In the genomic region with DNA sequence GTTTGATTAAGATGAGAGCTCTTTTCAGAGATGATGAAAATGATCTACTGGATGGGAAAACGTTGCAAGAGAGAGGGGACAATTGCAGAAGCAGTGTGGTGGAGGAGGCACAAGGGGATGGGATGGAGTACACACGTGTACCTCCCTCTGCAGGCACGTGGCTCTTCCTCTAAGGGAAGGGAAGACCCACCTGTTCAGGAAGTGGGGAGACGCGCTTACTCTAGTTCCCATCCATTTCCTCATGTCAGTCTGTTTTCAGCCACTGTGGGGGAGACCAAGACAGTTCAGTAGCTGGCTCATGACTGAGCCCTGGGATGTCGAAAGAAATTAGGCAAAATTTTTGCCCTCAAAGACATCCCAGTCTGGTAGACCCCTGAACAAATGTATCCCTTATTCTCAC, we compare ENCODE assay signal across 21 cellular contexts.
DNase-seq lines count a peak whose midpoint lies in the region; ATAC-seq, FAIRE-seq and TF ChIP-seq lines count a peak whose summit lies in the region.
"Had no signal": no experiment of that assay in that cellular context is flagged by ENCODE, and none has a peak within 500 bp of the region (broad histone marks: within the 10 kb centered on the region; RNA-seq: fewer than 3 reads in every experiment).

No MANE protein-coding gene starts in this region.

- H3K4me1 ChIP-seq in HepG2 (ENCODE audit: insufficient read depth, low read length) (peaks cover 19% of the 10 kb centered on the region), right lobe of liver (peaks cover 0 to 4% (median 0%) of the 10 kb centered on the region in 4 donors), SJCRH30 (peaks cover 3% of the 10 kb centered on the region; the same call in 1 of the 2 replicates)
- H3K4me1 ChIP-seq: A549, HAP-1 had no signal

- TF ChIP-seq EP300 in HepG2 (IDR thresholded peaks at IDR 0.05; ENCODE audit: low read depth in 2 of 2, low read length in 2 of 2) (no peak), HepG2 (CRISPR knock-in tag; IDR thresholded peaks at IDR 0.05; ENCODE audit: borderline replicate concordance) (no peak)

- POLR2A ChIA-PET in HepG2 (lab: Yijun Ruan, JAX) = no interaction called here
- POLR2A ChIA-PET in activated CD8-positive, alpha-beta T cell treated with anti-CD3 and anti-CD28 coated beads, Interleukin-2, amount 10 ng/mL, durations not matched to agents 7 days and 5 days (lab: Charles Lee) = no interaction called here

- DNase-seq in HepG2 (ENCODE audit: low spot score) = no peak
- DNase-seq in right lobe of liver = no peak
- peak; percentile 67 for DNase-seq in Jurkat, Clone E6-1 (ENCODE audit: low read depth, low spot score)
- DNase-seq in SJCRH30 = peak; percentile 16 to 36
- DNase-seq in stimulated activated effector memory CD8-positive, alpha-beta T cell treated with anti-CD3 and anti-CD28 coated beads, Interleukin-12 subunit alpha, Interleukin-12 subunit beta, amount 100 ng/mL, for 72 hours (ENCODE audit: low spot score in 2 of 2) = no peak
- DNase-seq in activated CD4-positive, alpha-beta T cell treated with anti-CD3 and anti-CD28 coated beads, Interleukin-2, amount 50 U/mL, for 4 hours = no peak
- DNase-seq in activated CD8-positive, alpha-beta T cell treated with anti-CD3 and anti-CD28 coated beads, Interleukin-2, amount 10 ng/mL, durations not matched to agents 7 days and 5 days = no peak
- no peak for DNase-seq in NCI-H2227 (lab: John Stamatoyannopoulos, UW; ENCODE audit: unreplicated experiment)
- DNase-seq: AML-193; Calu3; CD8-positive, alpha-beta T cell; DMS 273 treated with DMSO at 0.1 percent for 48 hours; DMS53; GDM1; GM23248; IMR-90; KBM-7 had no signal

- TF ChIP-seq POLR2A in HepG2 (IDR thresholded peaks at IDR 0.05; ENCODE audit: insufficient read depth in 1 of 2, low read depth in 2 of 2, low read length in 2 of 2) (no peak), right lobe of liver (IDR thresholded peaks at IDR 0.05) (no peak)

- no peak for FAIRE-seq in HepG2 (lab: Jason Lieb, UNC)
- FAIRE-seq: A549 had no signal

- TF ChIP-seq CTCF in HepG2 (CRISPR knock-in tag; IDR thresholded peaks at IDR 0.05) (no peak), right lobe of liver (IDR thresholded peaks at IDR 0.05) (no peak)

- ATAC-seq in HepG2 (no peak), right lobe of liver (no peak)
- peak; percentile 24 for ATAC-seq in stimulated activated effector memory CD8-positive, alpha-beta T cell treated with anti-CD3 and anti-CD28 coated beads, Interleukin-12 subunit alpha, Interleukin-12 subunit beta, amount 100 ng/mL, for 72 hours
- no peak for ATAC-seq in activated CD8-positive, alpha-beta T cell treated with anti-CD3 and anti-CD28 coated beads, Interleukin-2, amount 10 ng/mL, durations not matched to agents 7 days and 5 days
- ATAC-seq: A549; CD8-positive, alpha-beta T cell had no signal

- H3K27me3 ChIP-seq in HepG2 (ENCODE audit: control insufficient read depth in 1 of 2, insufficient read depth in 2 of 2, low read length in 2 of 2) (no peaks in the 10 kb centered on the region; a peak in 1 of 5 replicates), right lobe of liver (no peaks in the 10 kb centered on the region), SJCRH30 (no peaks in the 10 kb centered on the region)

- no peaks in the 10 kb centered on the region for H3K79me2 ChIP-seq in HepG2 (ENCODE audit: insufficient read depth, low read length)

- H3K4me1 Mint-ChIP-seq in stimulated activated effector memory CD8-positive, alpha-beta T cell treated with anti-CD3 and anti-CD28 coated beads, Interleukin-12 subunit alpha, Interleukin-12 subunit beta, amount 100 ng/mL, for 72 hours = no peaks in the 10 kb centered on the region
- H3K4me1 Mint-ChIP-seq in activated CD8-positive, alpha-beta T cell treated with anti-CD3 and anti-CD28 coated beads, Interleukin-2, amount 10 ng/mL, durations not matched to agents 7 days and 5 days (ENCODE audit: low read depth) = peaks cover 7% of the 10 kb centered on the region

- in situ Hi-C loops in HepG2 (cut with HindIII; ENCODE audit: extremely low pct_ligation_motif_present, low pct_unique_long_range_greater_than_20kb) = no loop called here

- H3K36me3 Mint-ChIP-seq in stimulated activated effector memory CD8-positive, alpha-beta T cell treated with anti-CD3 and anti-CD28 coated beads, Interleukin-12 subunit alpha, Interleukin-12 subunit beta, amount 100 ng/mL, for 72 hours = no peaks in the 10 kb centered on the region
- H3K36me3 Mint-ChIP-seq in activated CD8-positive, alpha-beta T cell treated with anti-CD3 and anti-CD28 coated beads, Interleukin-2, amount 10 ng/mL, durations not matched to agents 7 days and 5 days (ENCODE audit: low read depth) = no peaks in the 10 kb centered on the region
- H3K36me3 Mint-ChIP-seq: CD8-positive, alpha-beta T cell had no signal

- H3K27ac Mint-ChIP-seq in stimulated activated effector memory CD8-positive, alpha-beta T cell treated with anti-CD3 and anti-CD28 coated beads, Interleukin-12 subunit alpha, Interleukin-12 subunit beta, amount 100 ng/mL, for 72 hours = no peak overlapping the region
- H3K27ac Mint-ChIP-seq in activated CD8-positive, alpha-beta T cell treated with anti-CD3 and anti-CD28 coated beads, Interleukin-2, amount 10 ng/mL, durations not matched to agents 7 days and 5 days = no peak overlapping the region
- H3K27ac Mint-ChIP-seq: CD8-positive, alpha-beta T cell had no signal

- H3K9me3 Mint-ChIP-seq in stimulated activated effector memory CD8-positive, alpha-beta T cell treated with anti-CD3 and anti-CD28 coated beads, Interleukin-12 subunit alpha, Interleukin-12 subunit beta, amount 100 ng/mL, for 72 hours = peaks cover 3% of the 10 kb centered on the region
- no peaks in the 10 kb centered on the region for H3K9me3 Mint-ChIP-seq in activated CD8-positive, alpha-beta T cell treated with anti-CD3 and anti-CD28 coated beads, Interleukin-2, amount 10 ng/mL, durations not matched to agents 7 days and 5 days (ENCODE audit: insufficient read depth)
- H3K9me3 Mint-ChIP-seq: CD8-positive, alpha-beta T cell had no signal

- H3K4me2 ChIP-seq in HepG2 (ENCODE audit: low read depth, low read length) = no peak overlapping the region
- H3K4me2 ChIP-seq: A549 had no signal

- CTCF ChIA-PET in HepG2 (lab: Yijun Ruan, JAX; ENCODE audit: low intra/inter-chr PET ratio, low total read pairs) = no interaction called here
- CTCF ChIA-PET in activated CD8-positive, alpha-beta T cell treated with anti-CD3 and anti-CD28 coated beads, Interleukin-2, amount 10 ng/mL, durations not matched to agents 7 days and 5 days (lab: Charles Lee) = no interaction called here

- H3K4me3 ChIP-seq in HepG2 (replicated peaks in 1 of 3; ENCODE audit: insufficient read depth in 1 of 3, low read depth in 2 of 3, low read length in 3 of 3) (no peak overlapping the region), right lobe of liver (no peak overlapping the region), SJCRH30 (no peak overlapping the region)
- no peak overlapping the region for H3K4me3 ChIP-seq in Jurkat, Clone E6-1 (ENCODE audit: low read length)
- H3K4me3 ChIP-seq: A549, GM23248, HAP-1 had no signal

- H3K27me3 Mint-ChIP-seq in activated CD8-positive, alpha-beta T cell treated with anti-CD3 and anti-CD28 coated beads, Interleukin-2, amount 10 ng/mL, durations not matched to agents 7 days and 5 days (ENCODE audit: low read depth) = no peaks in the 10 kb centered on the region

- H2AFZ ChIP-seq in HepG2 (ENCODE audit: low read length) = no peak overlapping the region
- H2AFZ ChIP-seq: GM23248 had no signal

- no peaks in the 10 kb centered on the region for H4K20me1 ChIP-seq in HepG2 (ENCODE audit: insufficient read depth, low read length)

- no peak overlapping the region for H3K9ac ChIP-seq in HepG2 (ENCODE audit: insufficient read depth, low read depth, low read length)
- H3K9ac ChIP-seq: GM23248 had no signal

- intact Hi-C loops in HepG2 (cut with micrococcal nuclease; ENCODE audit: unreplicated experiment) (no loop called here), right lobe of liver (cut with DNase I) (no loop called here)

- no peaks in the 10 kb centered on the region for H3K36me3 ChIP-seq in HepG2 (replicated peaks in 1 of 2; ENCODE audit: control insufficient read depth in 1 of 2, insufficient read depth in 2 of 2, low read length in 2 of 2)
- H3K36me3 ChIP-seq in right lobe of liver = no peaks in the 10 kb centered on the region
- no peaks in the 10 kb centered on the region for H3K36me3 ChIP-seq in SJCRH30
- H3K36me3 ChIP-seq: HAP-1 had no signal

- TF ChIP-seq RAD21 in HepG2 (CRISPR knock-in tag; IDR thresholded peaks at IDR 0.05) = no peak

- 3% methylated on average over 3 of the region's 6 CpGs for WGBS in HepG2 (ENCODE audit: low lambda C conversion rate)
- WGBS in right lobe of liver (ENCODE audit: insufficient coverage, low coverage, low lambda C conversion rate, missing lambda C conversion rate) = 69% methylated on average over 3 of the region's 6 CpGs

- H3K9me3 ChIP-seq in HepG2 (ENCODE audit: low read length) (no peaks in the 10 kb centered on the region), right lobe of liver (no peaks in the 10 kb centered on the region), SJCRH30 (replicated peaks) (no peaks in the 10 kb centered on the region)
- H3K9me3 ChIP-seq: A549, HAP-1 had no signal

- no peak overlapping the region for H3K4me3 Mint-ChIP-seq in stimulated activated effector memory CD8-positive, alpha-beta T cell treated with anti-CD3 and anti-CD28 coated beads, Interleukin-12 subunit alpha, Interleukin-12 subunit beta, amount 100 ng/mL, for 72 hours
- no peak overlapping the region for H3K4me3 Mint-ChIP-seq in activated CD8-positive, alpha-beta T cell treated with anti-CD3 and anti-CD28 coated beads, Interleukin-2, amount 10 ng/mL, durations not matched to agents 7 days and 5 days
- H3K4me3 Mint-ChIP-seq: CD8-positive, alpha-beta T cell had no signal

- BruUV-seq in HepG2 (replicated peaks; lab: Mats Ljungman, UMichigan) = no TSS peak

- no peak overlapping the region for H3K27ac ChIP-seq in HepG2 (ENCODE audit: extremely low read length, insufficient read depth, low read length)
- H3K27ac ChIP-seq in right lobe of liver = no peak overlapping the region
- no peak overlapping the region for H3K27ac ChIP-seq in SJCRH30
- H3K27ac ChIP-seq: 22Rv1, A549, GM23248, HL-60 had no signal

TF ChIP-seq in HepG2, 621 proteins besides CTCF, POLR2A, EP300 and RAD21:
- TF ChIP-seq MAZ (IDR thresholded peaks at IDR 0.05; ENCODE audit: borderline replicate concordance, low read depth, low read length) (no peak), MAZ (CRISPR knock-in tag; IDR thresholded peaks at IDR 0.05; ENCODE audit: low read depth) (no peak)
- TF ChIP-seq, protein P1, sequence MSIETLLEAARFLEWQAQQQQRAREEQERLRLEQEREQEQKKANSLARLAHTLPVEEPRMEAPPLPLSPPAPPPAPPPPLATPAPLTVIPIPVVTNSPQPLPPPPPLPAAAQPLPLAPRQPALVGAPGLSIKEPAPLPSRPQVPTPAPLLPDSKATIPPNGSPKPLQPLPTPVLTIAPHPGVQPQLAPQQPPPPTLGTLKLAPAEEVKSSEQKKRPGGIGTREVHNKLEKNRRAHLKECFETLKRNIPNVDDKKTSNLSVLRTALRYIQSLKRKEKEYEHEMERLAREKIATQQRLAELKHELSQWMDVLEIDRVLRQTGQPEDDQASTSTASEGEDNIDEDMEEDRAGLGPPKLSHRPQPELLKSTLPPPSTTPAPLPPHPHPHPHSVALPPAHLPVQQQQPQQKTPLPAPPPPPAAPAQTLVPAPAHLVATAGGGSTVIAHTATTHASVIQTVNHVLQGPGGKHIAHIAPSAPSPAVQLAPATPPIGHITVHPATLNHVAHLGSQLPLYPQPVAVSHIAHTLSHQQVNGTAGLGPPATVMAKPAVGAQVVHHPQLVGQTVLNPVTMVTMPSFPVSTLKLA (IDR thresholded peaks at IDR 0.05) = peak; percentile 96

Comparison
In these comparisons a context has a peak if more than half of its experiments do, and no peak if none do; other contexts are left out.
1. DNase-seq: peak in Jurkat, Clone E6-1 (single experiment) and SJCRH30 (2 of 2); none in HepG2 (single experiment), right lobe of liver (0 of 3), stimulated activated effector memory CD8-positive, alpha-beta T cell treated with anti-CD3 and anti-CD28 coated beads, Interleukin-12 subunit alpha, Interleukin-12 subunit beta, amount 100 ng/mL, for 72 hours (0 of 2), activated CD4-positive, alpha-beta T cell treated with anti-CD3 and anti-CD28 coated beads, Interleukin-2, amount 50 U/mL, for 4 hours (0 of 2), activated CD8-positive, alpha-beta T cell treated with anti-CD3 and anti-CD28 coated beads, Interleukin-2, amount 10 ng/mL, durations not matched to agents 7 days and 5 days (single experiment) and NCI-H2227 (single experiment).